In the genomic region with DNA sequence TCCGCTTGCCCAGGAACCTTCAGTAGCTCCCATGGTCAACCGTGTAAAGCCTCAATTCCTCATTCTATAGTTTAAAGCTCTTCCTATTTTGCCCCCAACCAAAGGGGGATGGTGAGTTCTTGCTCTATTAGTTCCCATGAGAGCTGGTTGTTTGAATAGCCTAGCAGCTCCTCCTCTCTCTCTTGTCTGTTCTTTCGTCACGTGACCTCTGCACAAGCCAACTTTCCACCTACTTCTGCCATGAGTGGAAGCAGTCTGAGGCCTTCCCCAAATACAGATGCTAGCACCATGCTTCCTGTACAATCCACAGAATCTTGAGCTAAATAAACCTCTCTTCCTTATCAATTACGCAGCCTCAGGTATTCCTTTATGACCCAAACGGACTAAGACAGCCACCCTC, we compare ENCODE assay signal across 2 cellular contexts.
TF ChIP-seq lines count a peak whose summit lies in the region.

No MANE protein-coding gene starts in this region.

TF ChIP-seq in HepG2, 621 proteins besides CTCF, POLR2A, EP300 and RAD21:
- peak; percentile 69; the same call in 1 of the 2 replicates for TF ChIP-seq USF2 (IDR thresholded peaks at IDR 0.05; ENCODE audit: low read depth, low read length)
- no peak; the same call in 1 of the 2 replicates for TF ChIP-seq USF2 (CRISPR knock-in tag; IDR thresholded peaks at IDR 0.05; ENCODE audit: borderline replicate concordance)
- no peak for TF ChIP-seq E2F5 (CRISPR knock-in tag; conservative IDR thresholded peaks at IDR 0.05)
- TF ChIP-seq ZNF431 (CRISPR knock-in tag; IDR thresholded peaks at IDR 0.05; ENCODE audit: borderline replicate concordance, low read depth) = no peak
- no peak for TF ChIP-seq ZNF280B (CRISPR knock-in tag; IDR thresholded peaks at IDR 0.05; ENCODE audit: borderline replicate concordance)
- no peak for TF ChIP-seq ZIK1 (CRISPR knock-in tag; IDR thresholded peaks at IDR 0.05; ENCODE audit: borderline replicate concordance, low read depth)
- TF ChIP-seq ZBTB14 (CRISPR knock-in tag; IDR thresholded peaks at IDR 0.05) = no peak
- peak; percentile 72; the same call in 1 of the 2 replicates for TF ChIP-seq RAD51 (IDR thresholded peaks at IDR 0.05; ENCODE audit: borderline replicate concordance)
- no peak for TF ChIP-seq ZNF850 (CRISPR knock-in tag; conservative IDR thresholded peaks at IDR 0.05)
- TF ChIP-seq PTBP1 (IDR thresholded peaks at IDR 0.05; ENCODE audit: low read depth, low read length, poor library complexity, severe bottlenecking) = no peak
- no peak for TF ChIP-seq BORCS8-MEF2B (CRISPR knock-in tag; IDR thresholded peaks at IDR 0.05)
- TF ChIP-seq KDM4B (CRISPR knock-in tag; IDR thresholded peaks at IDR 0.05) = no peak
- TF ChIP-seq ZSCAN9 (CRISPR knock-in tag; IDR thresholded peaks at IDR 0.05; ENCODE audit: borderline replicate concordance) = no peak
- TF ChIP-seq BCL6 (CRISPR knock-in tag; IDR thresholded peaks at IDR 0.05) = no peak
- TF ChIP-seq SRF (IDR thresholded peaks at IDR 0.05; ENCODE audit: low read depth, low read length) = no peak

TF ChIP-seq in H1, 55 proteins besides CTCF, POLR2A, EP300 and RAD21:
- TF ChIP-seq, protein P1, sequence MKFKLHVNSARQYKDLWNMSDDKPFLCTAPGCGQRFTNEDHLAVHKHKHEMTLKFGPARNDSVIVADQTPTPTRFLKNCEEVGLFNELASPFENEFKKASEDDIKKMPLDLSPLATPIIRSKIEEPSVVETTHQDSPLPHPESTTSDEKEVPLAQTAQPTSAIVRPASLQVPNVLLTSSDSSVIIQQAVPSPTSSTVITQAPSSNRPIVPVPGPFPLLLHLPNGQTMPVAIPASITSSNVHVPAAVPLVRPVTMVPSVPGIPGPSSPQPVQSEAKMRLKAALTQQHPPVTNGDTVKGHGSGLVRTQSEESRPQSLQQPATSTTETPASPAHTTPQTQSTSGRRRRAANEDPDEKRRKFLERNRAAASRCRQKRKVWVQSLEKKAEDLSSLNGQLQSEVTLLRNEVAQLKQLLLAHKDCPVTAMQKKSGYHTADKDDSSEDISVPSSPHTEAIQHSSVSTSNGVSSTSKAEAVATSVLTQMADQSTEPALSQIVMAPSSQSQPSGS (IDR thresholded peaks at IDR 0.05; ENCODE audit: low read length) = no peak
- no peak for TF ChIP-seq TAF7 (optimal IDR thresholded peaks at IDR 0.05; ENCODE audit: borderline replicate concordance, low read depth, low read length)
- TF ChIP-seq EZH2 (IDR thresholded peaks at IDR 0.05; ENCODE audit: low read depth, low read length, severe bottlenecking) = no peak
- no peak for TF ChIP-seq RFX5 (IDR thresholded peaks at IDR 0.05; ENCODE audit: borderline replicate concordance, low read depth, low read length)
- TF ChIP-seq NANOG (IDR thresholded peaks at IDR 0.05; ENCODE audit: insufficient read depth, low read depth, low read length, poor library complexity, severe bottlenecking) = no peak
- no peak for TF ChIP-seq BRCA1 (IDR thresholded peaks at IDR 0.05; ENCODE audit: low read depth, low read length)
- no peak for TF ChIP-seq RBBP5 (IDR thresholded peaks at IDR 0.05; ENCODE audit: borderline replicate concordance, low read depth, low read length)
- no peak for TF ChIP-seq GABPA (IDR thresholded peaks at IDR 0.05; ENCODE audit: borderline replicate concordance, insufficient read depth, low read length)
- TF ChIP-seq, protein P2, sequence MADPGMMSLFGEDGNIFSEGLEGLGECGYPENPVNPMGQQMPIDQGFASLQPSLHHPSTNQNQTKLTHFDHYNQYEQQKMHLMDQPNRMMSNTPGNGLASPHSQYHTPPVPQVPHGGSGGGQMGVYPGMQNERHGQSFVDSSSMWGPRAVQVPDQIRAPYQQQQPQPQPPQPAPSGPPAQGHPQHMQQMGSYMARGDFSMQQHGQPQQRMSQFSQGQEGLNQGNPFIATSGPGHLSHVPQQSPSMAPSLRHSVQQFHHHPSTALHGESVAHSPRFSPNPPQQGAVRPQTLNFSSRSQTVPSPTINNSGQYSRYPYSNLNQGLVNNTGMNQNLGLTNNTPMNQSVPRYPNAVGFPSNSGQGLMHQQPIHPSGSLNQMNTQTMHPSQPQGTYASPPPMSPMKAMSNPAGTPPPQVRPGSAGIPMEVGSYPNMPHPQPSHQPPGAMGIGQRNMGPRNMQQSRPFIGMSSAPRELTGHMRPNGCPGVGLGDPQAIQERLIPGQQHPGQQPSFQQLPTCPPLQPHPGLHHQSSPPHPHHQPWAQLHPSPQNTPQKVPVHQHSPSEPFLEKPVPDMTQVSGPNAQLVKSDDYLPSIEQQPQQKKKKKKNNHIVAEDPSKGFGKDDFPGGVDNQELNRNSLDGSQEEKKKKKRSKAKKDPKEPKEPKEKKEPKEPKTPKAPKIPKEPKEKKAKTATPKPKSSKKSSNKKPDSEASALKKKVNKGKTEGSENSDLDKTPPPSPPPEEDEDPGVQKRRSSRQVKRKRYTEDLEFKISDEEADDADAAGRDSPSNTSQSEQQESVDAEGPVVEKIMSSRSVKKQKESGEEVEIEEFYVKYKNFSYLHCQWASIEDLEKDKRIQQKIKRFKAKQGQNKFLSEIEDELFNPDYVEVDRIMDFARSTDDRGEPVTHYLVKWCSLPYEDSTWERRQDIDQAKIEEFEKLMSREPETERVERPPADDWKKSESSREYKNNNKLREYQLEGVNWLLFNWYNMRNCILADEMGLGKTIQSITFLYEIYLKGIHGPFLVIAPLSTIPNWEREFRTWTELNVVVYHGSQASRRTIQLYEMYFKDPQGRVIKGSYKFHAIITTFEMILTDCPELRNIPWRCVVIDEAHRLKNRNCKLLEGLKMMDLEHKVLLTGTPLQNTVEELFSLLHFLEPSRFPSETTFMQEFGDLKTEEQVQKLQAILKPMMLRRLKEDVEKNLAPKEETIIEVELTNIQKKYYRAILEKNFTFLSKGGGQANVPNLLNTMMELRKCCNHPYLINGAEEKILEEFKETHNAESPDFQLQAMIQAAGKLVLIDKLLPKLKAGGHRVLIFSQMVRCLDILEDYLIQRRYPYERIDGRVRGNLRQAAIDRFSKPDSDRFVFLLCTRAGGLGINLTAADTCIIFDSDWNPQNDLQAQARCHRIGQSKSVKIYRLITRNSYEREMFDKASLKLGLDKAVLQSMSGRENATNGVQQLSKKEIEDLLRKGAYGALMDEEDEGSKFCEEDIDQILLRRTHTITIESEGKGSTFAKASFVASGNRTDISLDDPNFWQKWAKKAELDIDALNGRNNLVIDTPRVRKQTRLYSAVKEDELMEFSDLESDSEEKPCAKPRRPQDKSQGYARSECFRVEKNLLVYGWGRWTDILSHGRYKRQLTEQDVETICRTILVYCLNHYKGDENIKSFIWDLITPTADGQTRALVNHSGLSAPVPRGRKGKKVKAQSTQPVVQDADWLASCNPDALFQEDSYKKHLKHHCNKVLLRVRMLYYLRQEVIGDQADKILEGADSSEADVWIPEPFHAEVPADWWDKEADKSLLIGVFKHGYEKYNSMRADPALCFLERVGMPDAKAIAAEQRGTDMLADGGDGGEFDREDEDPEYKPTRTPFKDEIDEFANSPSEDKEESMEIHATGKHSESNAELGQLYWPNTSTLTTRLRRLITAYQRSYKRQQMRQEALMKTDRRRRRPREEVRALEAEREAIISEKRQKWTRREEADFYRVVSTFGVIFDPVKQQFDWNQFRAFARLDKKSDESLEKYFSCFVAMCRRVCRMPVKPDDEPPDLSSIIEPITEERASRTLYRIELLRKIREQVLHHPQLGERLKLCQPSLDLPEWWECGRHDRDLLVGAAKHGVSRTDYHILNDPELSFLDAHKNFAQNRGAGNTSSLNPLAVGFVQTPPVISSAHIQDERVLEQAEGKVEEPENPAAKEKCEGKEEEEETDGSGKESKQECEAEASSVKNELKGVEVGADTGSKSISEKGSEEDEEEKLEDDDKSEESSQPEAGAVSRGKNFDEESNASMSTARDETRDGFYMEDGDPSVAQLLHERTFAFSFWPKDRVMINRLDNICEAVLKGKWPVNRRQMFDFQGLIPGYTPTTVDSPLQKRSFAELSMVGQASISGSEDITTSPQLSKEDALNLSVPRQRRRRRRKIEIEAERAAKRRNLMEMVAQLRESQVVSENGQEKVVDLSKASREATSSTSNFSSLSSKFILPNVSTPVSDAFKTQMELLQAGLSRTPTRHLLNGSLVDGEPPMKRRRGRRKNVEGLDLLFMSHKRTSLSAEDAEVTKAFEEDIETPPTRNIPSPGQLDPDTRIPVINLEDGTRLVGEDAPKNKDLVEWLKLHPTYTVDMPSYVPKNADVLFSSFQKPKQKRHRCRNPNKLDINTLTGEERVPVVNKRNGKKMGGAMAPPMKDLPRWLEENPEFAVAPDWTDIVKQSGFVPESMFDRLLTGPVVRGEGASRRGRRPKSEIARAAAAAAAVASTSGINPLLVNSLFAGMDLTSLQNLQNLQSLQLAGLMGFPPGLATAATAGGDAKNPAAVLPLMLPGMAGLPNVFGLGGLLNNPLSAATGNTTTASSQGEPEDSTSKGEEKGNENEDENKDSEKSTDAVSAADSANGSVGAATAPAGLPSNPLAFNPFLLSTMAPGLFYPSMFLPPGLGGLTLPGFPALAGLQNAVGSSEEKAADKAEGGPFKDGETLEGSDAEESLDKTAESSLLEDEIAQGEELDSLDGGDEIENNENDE (IDR thresholded peaks at IDR 0.05; ENCODE audit: insufficient replicate concordance, low read length) = no peak
- no peak for TF ChIP-seq SP4 (IDR thresholded peaks at IDR 0.05; ENCODE audit: low read length)
- no peak for TF ChIP-seq EGR1 (IDR thresholded peaks at IDR 0.05; ENCODE audit: borderline replicate concordance, low read depth, low read length)
- TF ChIP-seq PHF8 (conservative IDR thresholded peaks at IDR 0.05; ENCODE audit: low read depth, low read length) = no peak
- no peak for TF ChIP-seq SIRT6 (IDR thresholded peaks at IDR 0.05; ENCODE audit: low read length)
- TF ChIP-seq CBX8 (IDR thresholded peaks at IDR 0.05; ENCODE audit: borderline replicate concordance, low read depth, low read length) = no peak
- no peak for TF ChIP-seq TAF1 (IDR thresholded peaks at IDR 0.05; ENCODE audit: low read depth, low read length)
